32 cellular contexts compared by ENCODE assay signal in genomic region chr4:159055851-159056250, GRCh38.
"Had no signal": no experiment of that assay in that cellular context is flagged by ENCODE, and none has a peak within 500 bp of the region (broad histone marks: within the 10 kb centered on the region; RNA-seq: fewer than 3 reads in every experiment).

No MANE protein-coding gene starts in this region.

- H3K36me3 ChIP-seq: neutrophil, pancreas, prostate gland, sigmoid colon, thyroid gland, upper lobe of right lung had no signal

- H3K9me3 ChIP-seq: neutrophil, pancreas, prostate gland, sigmoid colon, thyroid gland, upper lobe of right lung had no signal

- H3K36me3 Mint-ChIP-seq: activated naive CD4-positive, alpha-beta T cell treated with anti-CD3 and anti-CD28 coated beads, Interleukin-2, amount 50 U/mL, for 24 hours; immature natural killer cell; mesothelial cell of epicardium; naive B cell; stimulated activated memory B cell treated with anti-CD40 and anti-IgM and Interleukin-4, amounts not matched to agents 10 μg/mL and 1 μg/mL and 100 μg/mL, for 72 hours had no signal

- H3K9me3 Mint-ChIP-seq: activated CD4-positive, alpha-beta T cell treated with anti-CD3 and anti-CD28 coated beads, Interleukin-2, amount 10 ng/mL, durations not matched to agents 7 days and 5 days; activated CD8-positive, alpha-beta T cell treated with anti-CD3 and anti-CD28 coated beads for 36 hours; activated naive CD4-positive, alpha-beta T cell treated with anti-CD3 and anti-CD28 coated beads, Interleukin-2, amount 50 U/mL, for 24 hours; activated naive CD8-positive, alpha-beta T cell treated with anti-CD3 and anti-CD28 coated beads, Interleukin-2, amount 50 U/mL, for 24 hours; activated T-cell treated with anti-CD3 and anti-CD28 coated beads, Interleukin-2, amount 50 U/mL, for 4 hours; activated T-helper 17 cell treated with anti-CD3 and anti-CD28 coated beads, Interleukin-2, amount 50 U/mL, for 72 hours; effector memory CD8-positive, alpha-beta T cell; immature natural killer cell; mesothelial cell of epicardium; naive B cell; nephron progenitor cell; stimulated activated memory B cell treated with anti-CD40 and anti-IgM and Interleukin-4, amounts not matched to agents 10 μg/mL and 1 μg/mL and 100 μg/mL, for 72 hours; stimulated activated naive CD8-positive, alpha-beta T cell treated with anti-CD3 and anti-CD28 coated beads, Interleukin-15, amount 100 ng/mL, for 72 hours had no signal

- H3K27me3 ChIP-seq: neutrophil, pancreas, sigmoid colon, thyroid gland, upper lobe of right lung had no signal

- H3K4me3 Mint-ChIP-seq: activated CD4-positive, alpha-beta T cell treated with anti-CD3 and anti-CD28 coated beads, Interleukin-2, amount 10 ng/mL, durations not matched to agents 7 days and 5 days; activated CD8-positive, alpha-beta T cell treated with anti-CD3 and anti-CD28 coated beads for 36 hours; activated naive CD4-positive, alpha-beta T cell treated with anti-CD3 and anti-CD28 coated beads, Interleukin-2, amount 50 U/mL, for 24 hours; activated naive CD8-positive, alpha-beta T cell treated with anti-CD3 and anti-CD28 coated beads, Interleukin-2, amount 50 U/mL, for 24 hours; activated T-cell treated with anti-CD3 and anti-CD28 coated beads, Interleukin-2, amount 50 U/mL, for 4 hours; activated T-helper 17 cell treated with anti-CD3 and anti-CD28 coated beads, Interleukin-2, amount 50 U/mL, for 72 hours; effector memory CD8-positive, alpha-beta T cell; immature natural killer cell; mesothelial cell of epicardium; naive B cell; nephron progenitor cell; stimulated activated memory B cell treated with anti-CD40 and anti-IgM and Interleukin-4, amounts not matched to agents 10 μg/mL and 1 μg/mL and 100 μg/mL, for 72 hours; stimulated activated naive CD8-positive, alpha-beta T cell treated with anti-CD3 and anti-CD28 coated beads, Interleukin-15, amount 100 ng/mL, for 72 hours had no signal

- H3K4me1 ChIP-seq: pancreas, prostate gland, thyroid gland, upper lobe of right lung had no signal

- H3K27ac ChIP-seq: neutrophil, pancreas, prostate gland, sigmoid colon, thyroid gland, upper lobe of right lung had no signal

- DNase-seq: activated CD4-positive, alpha-beta T cell treated with anti-CD3 and anti-CD28 coated beads, Interleukin-2, amount 10 ng/mL, durations not matched to agents 7 days and 5 days; activated CD4-positive, CD25-positive, alpha-beta regulatory T cell treated with anti-CD3 and anti-CD28 coated beads, Interleukin-2, amount 50 U/mL, for 72 hours; activated CD8-positive, alpha-beta T cell treated with anti-CD3 and anti-CD28 coated beads for 36 hours; activated gamma-delta T cell treated with Interleukin-2 at 50 U/mL for 16 hours; activated naive CD8-positive, alpha-beta T cell treated with anti-CD3 and anti-CD28 coated beads, Interleukin-2, amount 50 U/mL, for 24 hours; activated T-cell treated with anti-CD3 and anti-CD28 coated beads, Interleukin-2, amount 50 U/mL, for 4 hours; amygdala; caudate nucleus; cortex of kidney; effector memory CD8-positive, alpha-beta T cell; head of caudate nucleus; hippocampal formation; immature natural killer cell; kidney; naive B cell; nephron progenitor cell; pancreas; retina; sigmoid colon; small intestine; stimulated activated CD4-positive, alpha-beta T cell treated with anti-CD3 and anti-CD28 coated beads, Interleukin-4, amount 100 ng/mL, for 4 hours; stimulated activated CD8-positive, alpha-beta memory T cell treated with anti-CD3 and anti-CD28 coated beads, Interleukin-4, amount 100 ng/mL, for 48 hours; stimulated activated naive CD8-positive, alpha-beta T cell treated with anti-CD3 and anti-CD28 coated beads, Interleukin-15, amount 100 ng/mL, for 72 hours; T1000; thyroid gland; upper lobe of right lung had no signal

- ATAC-seq: activated CD8-positive, alpha-beta T cell treated with anti-CD3 and anti-CD28 coated beads for 36 hours; activated naive CD8-positive, alpha-beta T cell treated with anti-CD3 and anti-CD28 coated beads, Interleukin-2, amount 50 U/mL, for 24 hours; activated T-cell treated with anti-CD3 and anti-CD28 coated beads, Interleukin-2, amount 50 U/mL, for 4 hours; activated T-helper 17 cell treated with anti-CD3 and anti-CD28 coated beads, Interleukin-2, amount 50 U/mL, for 72 hours; effector memory CD8-positive, alpha-beta T cell; pancreas; stimulated activated memory B cell treated with anti-CD40 and anti-IgM and Interleukin-4, amounts not matched to agents 10 μg/mL and 1 μg/mL and 100 μg/mL, for 72 hours; stimulated activated naive CD8-positive, alpha-beta T cell treated with anti-CD3 and anti-CD28 coated beads, Interleukin-15, amount 100 ng/mL, for 72 hours; upper lobe of right lung had no signal

- H3K27ac Mint-ChIP-seq: activated CD4-positive, alpha-beta T cell treated with anti-CD3 and anti-CD28 coated beads, Interleukin-2, amount 10 ng/mL, durations not matched to agents 7 days and 5 days; activated CD8-positive, alpha-beta T cell treated with anti-CD3 and anti-CD28 coated beads for 36 hours; activated naive CD4-positive, alpha-beta T cell treated with anti-CD3 and anti-CD28 coated beads, Interleukin-2, amount 50 U/mL, for 24 hours; activated naive CD8-positive, alpha-beta T cell treated with anti-CD3 and anti-CD28 coated beads, Interleukin-2, amount 50 U/mL, for 24 hours; activated T-helper 17 cell treated with anti-CD3 and anti-CD28 coated beads, Interleukin-2, amount 50 U/mL, for 72 hours; effector memory CD8-positive, alpha-beta T cell; immature natural killer cell; mesothelial cell of epicardium; naive B cell; stimulated activated memory B cell treated with anti-CD40 and anti-IgM and Interleukin-4, amounts not matched to agents 10 μg/mL and 1 μg/mL and 100 μg/mL, for 72 hours; stimulated activated naive CD8-positive, alpha-beta T cell treated with anti-CD3 and anti-CD28 coated beads, Interleukin-15, amount 100 ng/mL, for 72 hours had no signal

- H3K4me3 ChIP-seq: pancreas, prostate gland, sigmoid colon, thyroid gland, upper lobe of right lung had no signal

- H3K4me1 Mint-ChIP-seq: immature natural killer cell had no signal
